15 cellular contexts compared by ENCODE assay signal in the genomic region with DNA sequence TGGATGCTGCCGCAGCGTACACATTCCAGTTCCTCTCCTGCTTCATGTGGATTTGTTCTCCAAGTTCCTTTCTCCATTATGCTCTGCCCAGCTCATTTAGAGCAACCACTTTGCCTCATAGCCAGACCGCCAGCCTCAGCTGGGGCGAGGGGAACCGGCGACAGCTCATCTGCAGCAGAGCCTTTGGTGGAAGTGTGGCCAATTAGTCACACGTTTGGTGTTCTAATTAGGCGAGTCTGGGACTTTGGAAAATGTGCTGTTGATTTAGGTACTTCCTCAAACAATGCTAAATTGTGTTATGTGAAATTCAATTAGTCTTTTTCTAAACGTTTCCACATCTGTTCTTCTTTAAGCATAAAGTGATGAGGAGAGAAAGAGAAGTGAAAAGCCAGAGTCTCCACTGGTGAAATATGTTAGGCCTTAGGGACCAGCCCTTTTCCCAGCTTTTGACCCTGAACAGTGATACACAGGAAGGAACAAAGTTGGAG.
DNase-seq lines count a peak whose midpoint lies in the region; ATAC-seq, FAIRE-seq and TF ChIP-seq lines count a peak whose summit lies in the region.
"Had no signal": no experiment of that assay in that cellular context is flagged by ENCODE, and none has a peak within 500 bp of the region (broad histone marks: within the 10 kb centered on the region; RNA-seq: fewer than 3 reads in every experiment).

No MANE protein-coding gene starts in this region.

- H3K9me3 ChIP-seq in kidney (ENCODE audit: control insufficient read depth in 1 of 2, low read length in 2 of 2) (no peaks in the 10 kb centered on the region), gastrocnemius medialis (no peaks in the 10 kb centered on the region)
- H3K9me3 ChIP-seq: body of pancreas, upper lobe of right lung had no signal

- H3K4me1 ChIP-seq in kidney (ENCODE audit: control insufficient read depth in 1 of 2, insufficient read depth in 1 of 2, low read depth in 1 of 2, low read length in 2 of 2) (no peaks in the 10 kb centered on the region), gastrocnemius medialis (no peaks in the 10 kb centered on the region)
- H3K4me1 ChIP-seq: body of pancreas, upper lobe of right lung had no signal

- no peak for TF ChIP-seq POLR2A in gastrocnemius medialis (IDR thresholded peaks at IDR 0.05)

- TF ChIP-seq CTCF in kidney (IDR thresholded peaks at IDR 0.05; ENCODE audit: borderline replicate concordance, extremely low read depth, insufficient read depth): no peak
- TF ChIP-seq CTCF in gastrocnemius medialis (IDR thresholded peaks at IDR 0.05 in 4 of 5, conservative IDR thresholded peaks at IDR 0.05 in 1 of 5): no peak

- H3K4me3 ChIP-seq in kidney (ENCODE audit: low read length in 2 of 2) (no peak overlapping the region), gastrocnemius medialis (no peak overlapping the region)
- H3K4me3 ChIP-seq: body of pancreas, upper lobe of right lung had no signal

- no peaks in the 10 kb centered on the region for H3K27me3 ChIP-seq in gastrocnemius medialis
- H3K27me3 ChIP-seq: body of pancreas, upper lobe of right lung had no signal

- DNase-seq in AG08395 (ENCODE audit: low spot score): peak; percentile 68
- peak; percentile 64 for DNase-seq in LHCN-M2 (ENCODE audit: low read depth)
- DNase-seq in astrocyte of the hippocampus (ENCODE audit: low read depth, low spot score): peak; percentile 82
- DNase-seq in kidney: peak; percentile 61
- no peak for DNase-seq in iPS-NIHi11 (ENCODE audit: low spot score)
- DNase-seq in gastrocnemius medialis: no peak
- DNase-seq: activated CD4-positive, alpha-beta T cell treated with anti-CD3 and anti-CD28 coated beads, Interleukin-2, amount 50 U/mL, for 1 hour; body of pancreas; DMS153; endodermal cell; Karpas-422; T-helper 1 cell; upper lobe of right lung had no signal

- H3K9ac ChIP-seq in kidney (ENCODE audit: low read length in 2 of 2): no peak overlapping the region

- in situ Hi-C loops in gastrocnemius medialis (cut with MboI; ENCODE audit: low sequenced_read_pairs in 4 of 4): no loop called here

- no peaks in the 10 kb centered on the region for H3K36me3 ChIP-seq in kidney (ENCODE audit: control insufficient read depth in 1 of 2, insufficient read depth in 2 of 2, low read length in 2 of 2)
- no peaks in the 10 kb centered on the region for H3K36me3 ChIP-seq in gastrocnemius medialis
- H3K36me3 ChIP-seq: upper lobe of right lung had no signal

- no peak overlapping the region for H3K27ac ChIP-seq in kidney (ENCODE audit: low read depth in 2 of 2, low read length in 2 of 2)
- H3K27ac ChIP-seq in gastrocnemius medialis: no peak overlapping the region
- H3K27ac ChIP-seq: body of pancreas, upper lobe of right lung had no signal

- intact Hi-C loops in kidney (cut with DNase I): no loop called here
- intact Hi-C loops in gastrocnemius medialis (cut with DNase I; ENCODE audit: low total_unique reads): no loop called here

- no peak for ATAC-seq in GM19324 (IDR thresholded peaks at IDR 0.05; ENCODE audit: low FRiP score, unreplicated experiment)
- ATAC-seq in HG02623 (IDR thresholded peaks at IDR 0.05; ENCODE audit: unreplicated experiment): no peak
- ATAC-seq in gastrocnemius medialis: no peak
- ATAC-seq: body of pancreas, upper lobe of right lung had no signal

- no peak for FAIRE-seq in kidney (lab: Jason Lieb, UNC)

Comparison
In these comparisons a context has a peak if more than half of its experiments do, and no peak if none do; other contexts are left out.
1. DNase-seq: peak in AG08395 (single experiment), LHCN-M2 (single experiment), astrocyte of the hippocampus (single experiment) and kidney (single experiment); none in iPS-NIHi11 (single experiment) and gastrocnemius medialis (0 of 2).